8 cellular contexts compared by ENCODE assay signal in the genomic region with DNA sequence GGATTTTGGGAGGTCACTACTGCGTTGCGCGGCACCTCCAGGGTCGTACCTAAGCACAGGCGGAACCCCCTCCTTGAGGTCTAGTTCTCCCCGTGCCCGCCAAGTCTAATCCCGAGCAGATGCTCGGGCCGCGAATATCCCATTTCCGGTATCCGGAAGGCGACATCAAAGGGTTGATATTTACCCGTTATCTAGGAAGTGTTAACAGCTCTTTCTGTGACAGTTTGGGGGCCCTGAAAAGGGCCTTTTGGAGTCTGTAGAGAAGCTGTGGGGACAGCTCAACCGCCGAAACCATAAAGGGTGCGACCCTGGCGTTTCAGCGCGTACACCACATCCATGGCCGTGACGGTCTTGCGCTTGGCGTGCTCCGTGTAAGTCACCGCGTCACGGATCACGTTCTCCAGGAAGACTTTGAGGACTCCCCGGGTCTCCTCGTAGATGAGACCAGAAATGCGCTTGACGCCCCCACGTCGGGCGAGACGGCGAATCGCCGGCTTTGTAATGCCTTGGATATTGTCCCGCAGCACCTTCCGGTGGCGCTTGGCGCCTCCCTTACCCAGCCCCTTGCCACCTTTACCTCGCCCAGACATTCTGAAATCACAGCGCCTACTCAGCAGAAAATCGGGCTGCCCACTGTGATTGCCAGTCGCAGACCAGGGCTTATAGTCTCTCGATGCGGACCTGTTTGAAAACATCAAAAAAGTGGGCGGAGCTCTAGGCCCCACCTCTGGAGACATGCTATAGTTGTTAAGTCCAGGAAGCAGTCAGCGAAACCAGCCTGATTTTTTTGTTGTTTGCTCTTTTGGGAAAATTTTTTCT. TPM values are rescaled to one million over a fixed set of nuclear protein-coding genes. Genes with fewer than 3 reads are reported as not detected.
DNase-seq lines count a peak whose midpoint lies in the region; ATAC-seq and TF ChIP-seq lines count a peak whose summit lies in the region.

No MANE protein-coding gene starts in this region.

- peak overlapping the region; percentile 92 for H2AFZ ChIP-seq in IMR-90 (replicated peaks; ENCODE audit: low read length, poor library complexity)

- peak overlapping the region; percentile 84 for H3K23ac ChIP-seq in IMR-90 (ENCODE audit: low read depth, low read length)

- peak overlapping the region; percentile 98 for H3K27ac Mint-ChIP-seq in Calu3 (ENCODE audit: unreplicated experiment)

- H2AK9ac ChIP-seq in IMR-90 (replicated peaks; ENCODE audit: low read depth, low read length, poor library complexity), result peak overlapping the region; percentile 91

- peak overlapping the region; percentile 70 for H3K14ac ChIP-seq in IMR-90 (replicated peaks; ENCODE audit: low read depth, low read length)

- H3K36me3 ChIP-seq in IMR-90 (ENCODE audit: control insufficient read depth, insufficient read depth, low read length) (no peaks in the 10 kb centered on the region), esophagus squamous epithelium (peaks cover 0 to 23% (median 0%) of the 10 kb centered on the region in 3 donors), muscle layer of duodenum (ENCODE audit: control insufficient read depth in 1 of 2, insufficient read depth in 2 of 2, low read length in 2 of 2) (peaks cover 0 to 10% of the 10 kb centered on the region in 2 donors)

- no peaks in the 10 kb centered on the region for H3K27me3 Mint-ChIP-seq in Calu3 (ENCODE audit: unreplicated experiment)
- no peaks in the 10 kb centered on the region for H3K27me3 Mint-ChIP-seq in activated T-cell treated with anti-CD3 and anti-CD28 coated beads, Interleukin-2, amount 50 U/mL, for 4 hours (ENCODE audit: low read depth)

- TF ChIP-seq CTCF in Calu3 (IDR thresholded peaks at IDR 0.05; ENCODE audit: unreplicated experiment), result no peak
- TF ChIP-seq CTCF in IMR-90 (conservative IDR thresholded peaks at IDR 0.05; ENCODE audit: low read depth, low read length), result no peak
- TF ChIP-seq CTCF in esophagus squamous epithelium (IDR thresholded peaks at IDR 0.05), result peak in 2 of 6 experiments; percentile 10 to 24

- ATAC-seq in GM21528 (IDR thresholded peaks at IDR 0.05; ENCODE audit: low FRiP score, unreplicated experiment) (peak; percentile 31), IMR-90 (ENCODE audit: low read depth) (peak; percentile 51)
- peak; percentile 26 to 45 for ATAC-seq in activated T-cell treated with anti-CD3 and anti-CD28 coated beads, Interleukin-2, amount 50 U/mL, for 4 hours

- H3K9me3 ChIP-seq in IMR-90 (ENCODE audit: control insufficient read depth, insufficient read depth, low read length) (no peaks in the 10 kb centered on the region; the same call in 1 of the 2 replicates), esophagus squamous epithelium (no peaks in the 10 kb centered on the region), muscle layer of duodenum (ENCODE audit: control insufficient read depth in 1 of 2, low read length in 2 of 2) (no peaks in the 10 kb centered on the region)

- H2BK20ac ChIP-seq in IMR-90 (ENCODE audit: low read depth, low read length), result no peak overlapping the region

- DNase-seq in Calu3, result peak; percentile 94
- DNase-seq in IMR-90, result peak; percentile 91
- peak; percentile 60 for DNase-seq in OCI-M2 (lab: John Stamatoyannopoulos, UW; ENCODE audit: unreplicated experiment)
- DNase-seq in activated T-cell treated with anti-CD3 and anti-CD28 coated beads, Interleukin-2, amount 50 U/mL, for 4 hours, result peak; percentile 93
- DNase-seq in esophagus squamous epithelium (lab: John Stamatoyannopoulos, UW), result peak; percentile 64
- peak; percentile 88 for DNase-seq in stimulated activated CD8-positive, alpha-beta memory T cell treated with anti-CD3 and anti-CD28 coated beads, Interleukin-7, amount 100 ng/mL, for 24 hours (ENCODE audit: low read depth)

- H3K18ac ChIP-seq in IMR-90 (ENCODE audit: low read depth, low read length), result peak overlapping the region; percentile 70

- peak overlapping the region; percentile 61 for H2BK5ac ChIP-seq in IMR-90 (ENCODE audit: low read depth, low read length, poor library complexity, severe bottlenecking)

- CTCF ChIA-PET in Calu3 (lab: Charles Lee), result interaction anchor here (0.6 to 3.2 kb wide), 5 partner anchors 14 to 533 kb away, joined by 3 to 18 read pairs (median 6); partner anchors contain the start of genes C12orf60 and WBP11
- CTCF ChIA-PET in IMR-90 (lab: Yijun Ruan, JAX), result interaction anchor here (0.6 to 0.8 kb wide), 4 partner anchors 20 to 1401 kb away, joined by 3 read pairs; no protein-coding TSS in a partner anchor

- H4K8ac ChIP-seq in IMR-90 (ENCODE audit: low read depth in 2 of 2, low read length in 2 of 2), result peak overlapping the region; percentile 79 to 82

- no peak for TF ChIP-seq RAD21 in IMR-90 (IDR thresholded peaks at IDR 0.05; ENCODE audit: low read length)

- peak overlapping the region; percentile 94 for H3K4me3 Mint-ChIP-seq in Calu3 (ENCODE audit: low read depth, unreplicated experiment)
- H3K4me3 Mint-ChIP-seq in activated T-cell treated with anti-CD3 and anti-CD28 coated beads, Interleukin-2, amount 50 U/mL, for 4 hours, result peak overlapping the region; percentile 96

- no peaks in the 10 kb centered on the region for H3K9me1 ChIP-seq in IMR-90 (ENCODE audit: insufficient read depth, low read length)

- peak overlapping the region; percentile 73 for H3K56ac ChIP-seq in IMR-90 (ENCODE audit: extremely low read depth, insufficient read depth, low read length)

- H3K27ac ChIP-seq in IMR-90 (ENCODE audit: insufficient read depth, low read length), result peak overlapping the region; percentile 76
- peak overlapping the region; percentile 96 to 98 (median 98) for H3K27ac ChIP-seq in esophagus squamous epithelium
- peak overlapping the region; percentile 100 for H3K27ac ChIP-seq in muscle layer of duodenum (ENCODE audit: low read length)

- 0% methylated on average over 21 of the region's 53 CpGs; no CpG with 5 or more reads in 1 of the 2 experiments for WGBS in IMR-90 (ENCODE audit: extremely low coverage in 2 of 2, insufficient read length in 1 of 2), 2 experiments
- WGBS in esophagus squamous epithelium, 2 donors, result 0 to 1% methylated on average over 13 to 29 of the region's 53 CpGs

- H3K79me1 ChIP-seq in IMR-90 (ENCODE audit: low read depth in 1 of 2, low read length in 2 of 2), result peaks cover 0 to 43% of the 10 kb centered on the region in 2 experiments; a peak in 3 of 4 replicates

- H3K4me3 ChIP-seq in IMR-90 (ENCODE audit: insufficient read depth, low read depth, low read length), result peak overlapping the region; percentile 62
- H3K4me3 ChIP-seq in esophagus squamous epithelium, result peak overlapping the region; percentile 71 to 91 (median 85)
- peak overlapping the region; percentile 89 to 98 for H3K4me3 ChIP-seq in muscle layer of duodenum (ENCODE audit: low read depth in 1 of 2, low read length in 2 of 2)

- peaks cover 76% of the 10 kb centered on the region for H3K36me3 Mint-ChIP-seq in Calu3 (ENCODE audit: insufficient read depth, unreplicated experiment)
- peaks cover 22% of the 10 kb centered on the region for H3K36me3 Mint-ChIP-seq in activated T-cell treated with anti-CD3 and anti-CD28 coated beads, Interleukin-2, amount 50 U/mL, for 4 hours (ENCODE audit: insufficient read depth)

- H3K9me3 Mint-ChIP-seq in Calu3 (ENCODE audit: low read depth, unreplicated experiment), result peaks cover 4% of the 10 kb centered on the region
- H3K9me3 Mint-ChIP-seq in activated T-cell treated with anti-CD3 and anti-CD28 coated beads, Interleukin-2, amount 50 U/mL, for 4 hours, result peaks cover 9% of the 10 kb centered on the region

- TF ChIP-seq POLR2A in IMR-90 (IDR thresholded peaks at IDR 0.05; ENCODE audit: low read depth, low read length) (peak; percentile 98), esophagus squamous epithelium (IDR thresholded peaks at IDR 0.05) (peak in 3 of 4 donors; percentile 52 to 98 (median 97))

- H3K4me1 Mint-ChIP-seq in Calu3 (ENCODE audit: low read depth, unreplicated experiment), result peaks cover 14% of the 10 kb centered on the region
- peaks cover 54% of the 10 kb centered on the region for H3K4me1 Mint-ChIP-seq in activated T-cell treated with anti-CD3 and anti-CD28 coated beads, Interleukin-2, amount 50 U/mL, for 4 hours (ENCODE audit: low read depth)

- peak overlapping the region; percentile 26 for H4K5ac ChIP-seq in IMR-90 (ENCODE audit: low read depth, low read length)

- H2BK15ac ChIP-seq in IMR-90 (ENCODE audit: low read depth, low read length), result no peak overlapping the region; the same call in 2 of the 3 replicates

- H4K20me1 ChIP-seq in IMR-90 (ENCODE audit: insufficient read depth, low read length), result no peaks in the 10 kb centered on the region; the same call in 1 of the 2 replicates

- no peaks in the 10 kb centered on the region for H3K27me3 ChIP-seq in IMR-90 (ENCODE audit: control insufficient read depth, insufficient read depth, low read length)
- no peaks in the 10 kb centered on the region for H3K27me3 ChIP-seq in esophagus squamous epithelium
- H3K27me3 ChIP-seq in muscle layer of duodenum (ENCODE audit: low read depth, low read length), result no peaks in the 10 kb centered on the region

- BruUV-seq in Calu3 (replicated peaks; lab: Mats Ljungman, UMichigan) (TSS peak; percentile 64), IMR-90 (replicated peaks; lab: Mats Ljungman, UMichigan) (TSS peak; percentile 53)

- H3K4ac ChIP-seq in IMR-90 (ENCODE audit: low read depth, low read length), result peak overlapping the region; percentile 86

- dilution Hi-C loops in IMR-90 (cut with HindIII; ENCODE audit: low sequenced_read_pairs, unreplicated experiment), result no loop called here

- H3K9ac ChIP-seq in IMR-90 (ENCODE audit: low read depth, low read length), result peak overlapping the region; percentile 76

- H3K4me2 ChIP-seq in IMR-90 (ENCODE audit: low read depth, low read length), result peak overlapping the region; percentile 87

- in situ Hi-C loops in IMR-90 (cut with MboI; ENCODE audit: low sequenced_read_pairs), result loop anchor here (5.0 kb wide), 1 partner anchor 513 kb away; no protein-coding TSS in a partner anchor

- POLR2A ChIA-PET in IMR-90 (lab: Charles Lee; ENCODE audit: unreplicated experiment), result interaction anchor here (0.6 to 1.1 kb wide), 3 partner anchors 10 to 758 kb away, joined by 3 to 4 read pairs (median 3); no protein-coding TSS in a partner anchor

- intact Hi-C loops in Calu3 (cut with micrococcal nuclease; ENCODE audit: unreplicated experiment), result no loop called here
- intact Hi-C loops in IMR-90 (cut with micrococcal nuclease), result loop anchor here (10.0 kb wide), 1 partner anchor 1574 kb away; the partner anchor contains the start of gene MGST1
- intact Hi-C loops in esophagus squamous epithelium (cut with DNase I), result no loop called here

- peak overlapping the region; percentile 68; the same call in 1 of the 2 replicates for H2AK5ac ChIP-seq in IMR-90 (ENCODE audit: low read depth, low read length)

- H3K4me1 ChIP-seq in IMR-90 (ENCODE audit: control insufficient read depth, insufficient read depth, low read length) (no peaks in the 10 kb centered on the region), esophagus squamous epithelium (peaks cover 0 to 52% (median 5%) of the 10 kb centered on the region in 3 donors), muscle layer of duodenum (ENCODE audit: control insufficient read depth in 1 of 2, insufficient read depth in 2 of 2, low read length in 2 of 2) (peaks cover 0 to 12% of the 10 kb centered on the region in 2 donors)

- peak overlapping the region; percentile 13; the same call in 1 of the 2 replicates for H2BK120ac ChIP-seq in IMR-90 (ENCODE audit: low read depth, low read length)

- H4K91ac ChIP-seq in IMR-90 (ENCODE audit: insufficient read depth, low read depth, low read length), result peak overlapping the region; percentile 79

RNA-seq across cellular contexts. Expression of gene WBP11, which starts 32.6 kb away (rescaled TPM):
- total RNA-seq in Calu3 (2022) (75.9 and 97.4 TPM in 2 replicates), IMR-90 (2012; rRNA removed) (2.5 and 3.9 TPM in 2 replicates), esophagus squamous epithelium (10 to 100 TPM; 16.0 to 21.4 (median 18.2) TPM)
- polyA plus RNA-seq in IMR-90 (2012; rRNA removed), result 18.1 and 18.3 TPM in 2 replicates
- polyA plus RNA-seq in IMR-90 (2012; cell fraction: cytosol; rRNA removed), result 5.3 and 7.4 TPM in 2 replicates
- polyA plus RNA-seq in IMR-90 (2012; cell fraction: nucleus; rRNA removed; ENCODE audit: low replicate concordance), result 9.1 and 17.6 TPM in 2 replicates
- 100 to 1,000 TPM; 133 to 146 (median 140) TPM for total RNA-seq in activated T-cell treated with anti-CD3 and anti-CD28 coated beads, Interleukin-2, amount 50 U/mL, for 4 hours

RNA-seq across cellular contexts. Expression of gene C12orf60, which starts 32.8 kb away (rescaled TPM):
- total RNA-seq in Calu3 (2022), result 0.95 and 1.2 TPM in 2 replicates
- 1.1 TPM in 2 replicates for total RNA-seq in IMR-90 (2012; rRNA removed)
- polyA plus RNA-seq in IMR-90 (2012; rRNA removed), result 0.57 and 1.1 TPM in 2 replicates
- 0.29 and 0.74 TPM in 2 replicates for polyA plus RNA-seq in IMR-90 (2012; cell fraction: cytosol; rRNA removed)
- polyA plus RNA-seq in IMR-90 (2012; cell fraction: nucleus; rRNA removed; ENCODE audit: low replicate concordance), result 0.62 and 1.1 TPM in 2 replicates
- 1 to 10 TPM; 1.4 to 2.4 (median 1.6) TPM for total RNA-seq in activated T-cell treated with anti-CD3 and anti-CD28 coated beads, Interleukin-2, amount 50 U/mL, for 4 hours
- 1 to 10 TPM in 1 of 4 donors, under 1 TPM in 3; 0.15 to 2.6 (median 0.65) TPM for total RNA-seq in esophagus squamous epithelium

RNA-seq across cellular contexts. Expression of gene SMCO3, which starts 43.3 kb away (rescaled TPM):
- total RNA-seq in Calu3 (2022) (not detected in 2 replicates), IMR-90 (2012; rRNA removed) (under 0.01 TPM in 2 replicates), esophagus squamous epithelium (under 1 TPM in 1 of 4 donors, not detected in 3; 0.50 TPM)
- polyA plus RNA-seq in IMR-90 (2012; rRNA removed), result 0.07 TPM in 1 of 2 replicates, not detected in the other
- polyA plus RNA-seq in IMR-90 (2012; cell fraction: cytosol; rRNA removed), result not detected in 2 replicates
- not detected in 2 replicates for polyA plus RNA-seq in IMR-90 (2012; cell fraction: nucleus; rRNA removed; ENCODE audit: low replicate concordance)
- not detected for total RNA-seq in activated T-cell treated with anti-CD3 and anti-CD28 coated beads, Interleukin-2, amount 50 U/mL, for 4 hours

Comparison
In these comparisons a context has a peak if more than half of its experiments do, and no peak if none do; other contexts are left out.
1. Peak in every context shown above with its lines: DNase-seq, ATAC-seq, H3K4me3 ChIP-seq and H3K27ac ChIP-seq.